In the genomic region with DNA sequence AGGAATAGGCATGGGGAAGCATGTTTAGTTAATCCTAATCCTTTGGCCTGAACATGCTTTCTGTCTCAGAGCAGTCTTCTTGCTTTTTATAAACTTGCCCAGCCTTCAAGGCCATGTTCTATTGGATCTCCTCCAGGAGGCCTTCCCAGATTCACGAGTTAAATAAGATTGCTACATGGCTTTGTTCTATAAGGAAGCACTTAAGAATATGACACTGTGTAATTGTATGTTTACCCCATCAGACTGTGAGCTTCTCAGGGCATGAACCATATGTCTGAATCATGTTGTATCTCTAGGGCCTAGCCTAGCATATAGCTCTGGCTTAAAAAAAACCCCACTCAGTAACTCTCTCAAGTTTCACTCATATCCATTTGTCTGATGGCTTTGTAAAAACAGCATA, we compare ENCODE assay signal across 1 cellular context.
TF ChIP-seq lines count a peak whose summit lies in the region.

No MANE protein-coding gene starts in this region.

TF ChIP-seq in K562, 482 proteins besides CTCF, POLR2A, EP300 and RAD21:
- no peak for TF ChIP-seq HNRNPL (IDR thresholded peaks at IDR 0.05; ENCODE audit: low read depth, low read length)
- no peak for TF ChIP-seq E2F4 (CRISPR knock-in tag; IDR thresholded peaks at IDR 0.05; ENCODE audit: low read depth)
- no peak for TF ChIP-seq EHMT2 (IDR thresholded peaks at IDR 0.05)
- TF ChIP-seq BRF1 (IDR thresholded peaks at IDR 0.05; ENCODE audit: borderline replicate concordance, extremely low read depth, insufficient read length): no peak
- no peak for TF ChIP-seq CSDE1 (IDR thresholded peaks at IDR 0.05)
- peak; percentile 83 for TF ChIP-seq ZFP36 (IDR thresholded peaks at IDR 0.05; ENCODE audit: low read depth, low read length, partially characterized antibody)
- no peak for TF ChIP-seq NR1H2 (CRISPR knock-in tag; IDR thresholded peaks at IDR 0.05)
- no peak for TF ChIP-seq TRIM24 (IDR thresholded peaks at IDR 0.05)
- TF ChIP-seq RBM25 (IDR thresholded peaks at IDR 0.05; ENCODE audit: low read depth, low read length, severe bottlenecking): peak; percentile 52
- no peak for TF ChIP-seq HDAC3 (IDR thresholded peaks at IDR 0.05; ENCODE audit: borderline replicate concordance, partially characterized antibody)
- no peak for TF ChIP-seq CREM (IDR thresholded peaks at IDR 0.05; ENCODE audit: low read depth)
- TF ChIP-seq ZNF445 (CRISPR knock-in tag; IDR thresholded peaks at IDR 0.05; ENCODE audit: low read depth): no peak
- no peak for TF ChIP-seq ZNF77 (CRISPR knock-in tag; IDR thresholded peaks at IDR 0.05)
- TF ChIP-seq CBX8 (IDR thresholded peaks at IDR 0.05; ENCODE audit: borderline replicate concordance, extremely low read depth, low read depth, low read length, poor library complexity, severe bottlenecking): no peak
- TF ChIP-seq PHF20 (IDR thresholded peaks at IDR 0.05; ENCODE audit: partially characterized antibody): no peak
- TF ChIP-seq, protein P1, sequence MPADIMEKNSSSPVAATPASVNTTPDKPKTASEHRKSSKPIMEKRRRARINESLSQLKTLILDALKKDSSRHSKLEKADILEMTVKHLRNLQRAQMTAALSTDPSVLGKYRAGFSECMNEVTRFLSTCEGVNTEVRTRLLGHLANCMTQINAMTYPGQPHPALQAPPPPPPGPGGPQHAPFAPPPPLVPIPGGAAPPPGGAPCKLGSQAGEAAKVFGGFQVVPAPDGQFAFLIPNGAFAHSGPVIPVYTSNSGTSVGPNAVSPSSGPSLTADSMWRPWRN (IDR thresholded peaks at IDR 0.05; ENCODE audit: low read depth): no peak
- no peak for TF ChIP-seq PRMT5 (CRISPR knock-in tag; IDR thresholded peaks at IDR 0.05)
- no peak for TF ChIP-seq HDAC8 (tag; IDR thresholded peaks at IDR 0.05)
TF ChIP-seq in K562: peak in this region for 2.
